ENCODE assay signal across 16 cellular contexts in the genomic region with DNA sequence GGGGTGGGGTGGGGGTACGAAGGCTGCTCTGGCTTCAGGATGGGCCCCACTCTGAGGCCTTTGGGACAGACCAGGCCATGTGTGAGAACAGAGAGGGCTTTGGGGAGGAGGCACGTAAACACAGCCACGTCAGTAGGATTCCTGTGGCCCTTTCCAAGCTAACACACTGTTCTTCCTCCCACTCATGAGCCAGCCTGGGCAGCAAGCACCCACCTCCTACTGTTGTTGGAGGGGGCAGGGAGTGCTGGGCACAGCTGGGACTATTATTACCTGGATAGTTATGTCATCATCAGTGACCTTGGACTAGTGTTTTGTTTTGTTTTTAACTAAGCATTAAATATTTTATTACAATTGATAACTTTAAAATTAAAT. TPM values are rescaled to one million over a fixed set of nuclear protein-coding genes. Genes with fewer than 3 reads are reported as not detected.
DNase-seq lines count a peak whose midpoint lies in the region; ATAC-seq and TF ChIP-seq lines count a peak whose summit lies in the region.
"Had no signal": no experiment of that assay in that cellular context is flagged by ENCODE, and none has a peak within 500 bp of the region (broad histone marks: within the 10 kb centered on the region; RNA-seq: fewer than 3 reads in every experiment).

No MANE protein-coding gene starts in this region.

- H3K4me3 ChIP-seq in HEK293 (ENCODE audit: low read depth, low read length) (no peak overlapping the region), mammary epithelial cell (replicated peaks in 1 of 3; ENCODE audit: insufficient read depth in 1 of 3, low read depth in 2 of 3, low read length in 3 of 3) (no peak overlapping the region), testis (no peak overlapping the region)
- H3K4me3 ChIP-seq: A549; BLaER1 treated with 17β-estradiol and CSF1 and Interleukin-3, amounts not matched to agents 10 nM and 100 nM; GM12878 had no signal

- no peak overlapping the region for H2AFZ ChIP-seq in mammary epithelial cell (ENCODE audit: low read depth, low read length)

- in situ Hi-C loops in mammary epithelial cell (cut with MboI; ENCODE audit: low sequenced_read_pairs in 2 of 2) = no loop called here

- no TSS peak for BruUV-seq in mammary epithelial cell (replicated peaks; lab: Mats Ljungman, UMichigan)

- H3K4me2 ChIP-seq in mammary epithelial cell (ENCODE audit: insufficient read depth, low read depth, low read length) = no peak overlapping the region
- H3K4me2 ChIP-seq: A549; BLaER1 treated with 17β-estradiol and CSF1 and Interleukin-3, amounts not matched to agents 10 nM and 100 nM had no signal

- no peaks in the 10 kb centered on the region for H3K79me2 ChIP-seq in mammary epithelial cell (ENCODE audit: insufficient read depth, low read length)

- no peak for TF ChIP-seq CTCF in HEK293 (tag by site-specific recombination; IDR thresholded peaks at IDR 0.05)
- no peak for TF ChIP-seq CTCF in mammary epithelial cell (conservative IDR thresholded peaks at IDR 0.05 in 1 of 2, IDR thresholded peaks at IDR 0.05 in 1 of 2; ENCODE audit: extremely low read depth in 1 of 2, insufficient read depth in 1 of 2, low read depth in 1 of 2, low read length in 2 of 2)
- TF ChIP-seq CTCF in testis (IDR thresholded peaks at IDR 0.05) = no peak

- ATAC-seq in HG03354 (IDR thresholded peaks at IDR 0.05; ENCODE audit: poor library complexity, severe bottlenecking, unreplicated experiment) = no peak
- no peak for ATAC-seq in HG02610 (IDR thresholded peaks at IDR 0.05; ENCODE audit: unreplicated experiment)
- ATAC-seq: A549, GM12878, HCT116 had no signal

- dilution Hi-C loops in mammary epithelial cell (cut with HindIII; ENCODE audit: low sequenced_read_pairs) = no loop called here

- WGBS in mammary epithelial cell (ENCODE audit: low coverage, missing lambda C conversion rate) = 13% methylated on average over 2 of the region's 3 CpGs
- 53% methylated on average over 3 of the region's 3 CpGs; no CpG with 5 or more reads in 1 of the 2 donors for WGBS in testis, 2 donors

- H3K9ac ChIP-seq in mammary epithelial cell (ENCODE audit: insufficient read depth, low read length) = no peak overlapping the region
- H3K9ac ChIP-seq: BLaER1 treated with 17β-estradiol and CSF1 and Interleukin-3, amounts not matched to agents 10 nM and 100 nM had no signal

- H3K27ac ChIP-seq in HEK293 (ENCODE audit: extremely low read depth, low read depth, low read length) (no peak overlapping the region), mammary epithelial cell (ENCODE audit: insufficient read depth, low read depth, low read length) (no peak overlapping the region), testis (peak overlapping the region in 1 of 2 donors; percentile 46)
- H3K27ac ChIP-seq: A549; BLaER1 treated with 17β-estradiol and CSF1 and Interleukin-3, amounts not matched to agents 10 nM and 100 nM; HL-60 had no signal

- TF ChIP-seq POLR2A in testis (IDR thresholded peaks at IDR 0.05) = no peak

- H3K4me1 ChIP-seq in HEK293 (ENCODE audit: control insufficient read depth, insufficient read depth, low read length) (no peaks in the 10 kb centered on the region), mammary epithelial cell (ENCODE audit: insufficient read depth, low read length) (peaks cover 41% of the 10 kb centered on the region), testis (peaks cover 23% of the 10 kb centered on the region)

- H3K36me3 ChIP-seq in HEK293 (ENCODE audit: control insufficient read depth in 2 of 2, insufficient read depth in 1 of 2, low read length in 2 of 2) (no peaks in the 10 kb centered on the region), mammary epithelial cell (ENCODE audit: insufficient read depth, low read length) (no peaks in the 10 kb centered on the region), testis (ENCODE audit: low read depth, missing control alignments) (no peaks in the 10 kb centered on the region)
- H3K36me3 ChIP-seq: BLaER1 treated with 17β-estradiol and CSF1 and Interleukin-3, amounts not matched to agents 10 nM and 100 nM had no signal

- DNase-seq in mammary epithelial cell (peak; percentile 36), occipital lobe (lab: John Stamatoyannopoulos, UW) (peak; percentile 51), testis (peak; percentile 70), AG08395 (ENCODE audit: low spot score) (no peak)
- DNase-seq: CD4-positive, CD25-positive, alpha-beta regulatory T cell; DMS 273 treated with DMSO at 0.1 percent for 48 hours had no signal

- intact Hi-C loops in mammary epithelial cell (cut with micrococcal nuclease) = loop anchor here (5.0 kb wide), 1 partner anchor 46 kb away; no protein-coding TSS in a partner anchor
- intact Hi-C loops in testis (cut with DNase I; ENCODE audit: low total_unique reads) = no loop called here

- H3K27me3 ChIP-seq in mammary epithelial cell (ENCODE audit: insufficient read depth, low read length) (no peaks in the 10 kb centered on the region), testis (no peaks in the 10 kb centered on the region)
- H3K27me3 ChIP-seq: BLaER1 treated with 17β-estradiol and CSF1 and Interleukin-3, amounts not matched to agents 10 nM and 100 nM had no signal

- POLR2A ChIA-PET in HEK293 (lab: Yijun Ruan, JAX) = no interaction called here

- H3K9me3 ChIP-seq in HEK293 (ENCODE audit: control insufficient read depth, insufficient read depth, low read depth, low read length) (no peaks in the 10 kb centered on the region), mammary epithelial cell (replicated peaks; ENCODE audit: insufficient read depth, low read length) (no peaks in the 10 kb centered on the region), testis (no peaks in the 10 kb centered on the region)
- H3K9me3 ChIP-seq: A549 had no signal

- CTCF ChIA-PET in HEK293 (lab: Yijun Ruan, JAX) = no interaction called here
- CTCF ChIA-PET in mammary epithelial cell (lab: Charles Lee; ENCODE audit: low non-redundant PET) = no interaction called here

- no peaks in the 10 kb centered on the region for H4K20me1 ChIP-seq in mammary epithelial cell (ENCODE audit: insufficient read depth, low read length)

TF ChIP-seq in HEK293, 187 proteins besides CTCF, POLR2A, EP300 and RAD21:
- TF ChIP-seq ZNF76 (tag by site-specific recombination; IDR thresholded peaks at IDR 0.05; ENCODE audit: borderline replicate concordance, low read depth) = no peak
- peak; percentile 46 for TF ChIP-seq ZFHX2 (tag by site-specific recombination; conservative IDR thresholded peaks at IDR 0.05)
- TF ChIP-seq EGR2 (tag by site-specific recombination; IDR thresholded peaks at IDR 0.05; ENCODE audit: low read depth) = peak; percentile 53

RNA-seq across cellular contexts. Expression of gene CHGA, which starts 5.3 kb away (rescaled TPM):
- total RNA-seq in mammary epithelial cell (under 1 TPM; 0.33 to 0.52 TPM), occipital lobe (37.9 TPM), testis (100 to 1,000 TPM in 1 of 2 donors, 10 to 100 TPM in 1; 92.9 to 191 TPM)
- polyA plus RNA-seq in mammary epithelial cell (not detected), testis (ENCODE audit: insufficient read depth, low read depth, low replicate concordance) (225 TPM)
- polyA minus RNA-seq in mammary epithelial cell = not detected
- total RNA-seq: CD4-positive, CD25-positive, alpha-beta regulatory T cell; Daoy had no signal
- polyA plus RNA-seq: AG04450 had no signal

Comparison
In these comparisons a context has a peak if more than half of its experiments do, and no peak if none do; other contexts are left out.
1. RNA of gene CHGA, which starts 5.3 kb away (total RNA-seq): 92.9 to 191 TPM in testis and 37.9 TPM in occipital lobe (single experiment); 0.33 to 0.52 TPM in mammary epithelial cell; every median in the first group is over 10 times any median in the second.